ENCODE assay signal across 14 cellular contexts in the genomic region with DNA sequence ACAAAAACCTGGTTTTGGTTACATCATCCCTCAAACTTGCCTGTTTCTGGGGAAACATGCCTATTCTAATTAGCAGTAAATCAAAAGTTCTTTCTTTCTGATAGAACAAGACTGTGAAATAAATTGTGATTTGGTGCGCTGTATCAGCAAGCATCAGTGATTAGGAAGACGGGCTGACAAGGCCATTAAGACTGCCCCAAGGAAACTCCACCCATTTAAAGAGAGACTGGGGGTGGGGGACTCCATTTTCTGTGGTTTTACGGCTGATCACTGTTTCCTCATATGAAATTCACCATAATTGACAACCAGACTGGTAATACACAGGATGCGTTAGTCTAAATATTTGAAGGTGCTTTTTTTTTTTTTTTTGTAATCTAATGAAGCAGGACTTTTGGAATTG.
DNase-seq lines count a peak whose midpoint lies in the region; ATAC-seq, FAIRE-seq and TF ChIP-seq lines count a peak whose summit lies in the region.
"Had no signal": no experiment of that assay in that cellular context is flagged by ENCODE, and none has a peak within 500 bp of the region (broad histone marks: within the 10 kb centered on the region; RNA-seq: fewer than 3 reads in every experiment).

No MANE protein-coding gene starts in this region.

- no peak overlapping the region for H3K27ac ChIP-seq in GM23338 (ENCODE audit: low read depth)
- H3K27ac ChIP-seq in PC-3 (ENCODE audit: low read length): peak overlapping the region; percentile 83
- H3K27ac ChIP-seq: tibial artery had no signal

- DNase-seq in GM23338 (ENCODE audit: low spot score) (no peak), PC-3 (peak; percentile 93), astrocyte of the hippocampus (ENCODE audit: low read depth, low spot score) (peak; percentile 22), urothelium cell line (ENCODE audit: low spot score) (peak; percentile 21), mucosa of gallbladder (ENCODE audit: low spot score) (no peak), DMS79 treated with DMSO at 0.1 percent for 48 hours (lab: John Stamatoyannopoulos, UW) (no peak), mesenteric fat pad (ENCODE audit: low spot score) (no peak)
- DNase-seq: activated CD4-positive, alpha-beta T cell treated with anti-CD3 and anti-CD28 coated beads, Interleukin-2, amount 50 U/mL, for 4 hours; activated T-cell treated with anti-CD3 and anti-CD28 coated beads, Interleukin-2, amount 50 U/mL, for 1 hour; Kasumi-1; NCI-H146; NCI-H226; tibial artery had no signal

- H3K4me1 Mint-ChIP-seq in GM23338: no peaks in the 10 kb centered on the region
- H3K4me1 Mint-ChIP-seq: activated naive CD4-positive, alpha-beta T cell treated with anti-CD3 and anti-CD28 coated beads, Interleukin-2, amount 50 U/mL, for 24 hours had no signal

- POLR2A ChIA-PET in PC-3 (lab: Charles Lee; ENCODE audit: unreplicated experiment): no interaction called here

- H3K4me2 ChIP-seq in GM23338: no peak overlapping the region
- H3K4me2 ChIP-seq in PC-3 (ENCODE audit: low read length): peak overlapping the region; percentile 84

- H3K9ac ChIP-seq in PC-3 (ENCODE audit: low read length): peak overlapping the region; percentile 62

- no peaks in the 10 kb centered on the region for H3K36me3 ChIP-seq in GM23338 (ENCODE audit: insufficient read depth)
- H3K36me3 ChIP-seq in PC-3 (ENCODE audit: low read depth, low read length): no peaks in the 10 kb centered on the region
- H3K36me3 ChIP-seq: tibial artery had no signal

- H4K20me1 ChIP-seq in GM23338 (replicated peaks; ENCODE audit: insufficient read depth) (no peaks in the 10 kb centered on the region), PC-3 (ENCODE audit: low read length) (no peaks in the 10 kb centered on the region)

- intact Hi-C loops in PC-3 (cut with micrococcal nuclease): loop anchor here (1.0 to 5.0 kb wide), 4 partner anchors 25 to 252 kb away; no protein-coding TSS in a partner anchor

- H3K27me3 ChIP-seq in GM23338 (ENCODE audit: insufficient read depth) (no peaks in the 10 kb centered on the region), PC-3 (ENCODE audit: low read length) (no peaks in the 10 kb centered on the region)
- H3K27me3 ChIP-seq: tibial artery had no signal

- no peaks in the 10 kb centered on the region for H3F3A ChIP-seq in GM23338 (replicated peaks; ENCODE audit: low read depth)
- H3F3A ChIP-seq in PC-3 (ENCODE audit: low read length, unreplicated experiment): peaks cover 19% of the 10 kb centered on the region

- no peak overlapping the region for H3K27ac Mint-ChIP-seq in GM23338
- H3K27ac Mint-ChIP-seq: activated naive CD4-positive, alpha-beta T cell treated with anti-CD3 and anti-CD28 coated beads, Interleukin-2, amount 50 U/mL, for 24 hours had no signal

- no peaks in the 10 kb centered on the region for H3K9me3 ChIP-seq in PC-3 (ENCODE audit: low read length)
- H3K9me3 ChIP-seq: tibial artery had no signal

- CTCF ChIA-PET in PC-3 (lab: Charles Lee): no interaction called here

- H3K9me3 Mint-ChIP-seq in GM23338: no peaks in the 10 kb centered on the region
- H3K9me3 Mint-ChIP-seq: activated naive CD4-positive, alpha-beta T cell treated with anti-CD3 and anti-CD28 coated beads, Interleukin-2, amount 50 U/mL, for 24 hours had no signal

- H3K4me1 ChIP-seq in GM23338 (ENCODE audit: insufficient read depth) (no peaks in the 10 kb centered on the region), PC-3 (ENCODE audit: insufficient read depth, low read length) (peaks cover 32% of the 10 kb centered on the region)
- H3K4me1 ChIP-seq: tibial artery had no signal

- H3K9me2 ChIP-seq in GM23338 (ENCODE audit: insufficient read depth) (no peaks in the 10 kb centered on the region), PC-3 (replicated peaks; ENCODE audit: low read length) (no peaks in the 10 kb centered on the region)

- no peak for FAIRE-seq in urothelium cell line (lab: Jason Lieb, UNC)

- H3K36me3 Mint-ChIP-seq in GM23338 (ENCODE audit: low read depth): no peaks in the 10 kb centered on the region
- H3K36me3 Mint-ChIP-seq: activated naive CD4-positive, alpha-beta T cell treated with anti-CD3 and anti-CD28 coated beads, Interleukin-2, amount 50 U/mL, for 24 hours had no signal

- BruUV-seq in PC-3 (replicated peaks; lab: Mats Ljungman, UMichigan): TSS peak; percentile 95

- H3K4me3 ChIP-seq in GM23338 (no peak overlapping the region), PC-3 (ENCODE audit: low read length) (peak overlapping the region; percentile 62)
- H3K4me3 ChIP-seq: tibial artery had no signal

- no peak; the same call in 1 of the 3 replicates for ATAC-seq in GM23338
- ATAC-seq in PC-3: peak; percentile 79

- H3K4me3 Mint-ChIP-seq in GM23338: no peak overlapping the region
- H3K4me3 Mint-ChIP-seq: activated naive CD4-positive, alpha-beta T cell treated with anti-CD3 and anti-CD28 coated beads, Interleukin-2, amount 50 U/mL, for 24 hours had no signal

- TF ChIP-seq CTCF in GM23338 (conservative IDR thresholded peaks at IDR 0.05; ENCODE audit: low read depth in 2 of 2): no peak
- TF ChIP-seq CTCF in PC-3 (conservative IDR thresholded peaks at IDR 0.05; ENCODE audit: low read depth, low read length): no peak

- H2AFZ ChIP-seq in GM23338 (peak overlapping the region; percentile 11; the same call in 1 of the 2 replicates), PC-3 (ENCODE audit: low read length) (peak overlapping the region; percentile 76)

- no peaks in the 10 kb centered on the region for H3K27me3 Mint-ChIP-seq in GM23338 (ENCODE audit: insufficient read depth, low read depth, poor library complexity)
- H3K27me3 Mint-ChIP-seq: activated naive CD4-positive, alpha-beta T cell treated with anti-CD3 and anti-CD28 coated beads, Interleukin-2, amount 50 U/mL, for 24 hours had no signal

- H3K79me2 ChIP-seq in GM23338 (replicated peaks; ENCODE audit: insufficient read depth) (no peaks in the 10 kb centered on the region), PC-3 (ENCODE audit: low read length) (no peaks in the 10 kb centered on the region)

TF ChIP-seq in GM23338, 12 proteins besides CTCF, POLR2A, EP300 and RAD21 (continues in another document):
- TF ChIP-seq, protein P1, sequence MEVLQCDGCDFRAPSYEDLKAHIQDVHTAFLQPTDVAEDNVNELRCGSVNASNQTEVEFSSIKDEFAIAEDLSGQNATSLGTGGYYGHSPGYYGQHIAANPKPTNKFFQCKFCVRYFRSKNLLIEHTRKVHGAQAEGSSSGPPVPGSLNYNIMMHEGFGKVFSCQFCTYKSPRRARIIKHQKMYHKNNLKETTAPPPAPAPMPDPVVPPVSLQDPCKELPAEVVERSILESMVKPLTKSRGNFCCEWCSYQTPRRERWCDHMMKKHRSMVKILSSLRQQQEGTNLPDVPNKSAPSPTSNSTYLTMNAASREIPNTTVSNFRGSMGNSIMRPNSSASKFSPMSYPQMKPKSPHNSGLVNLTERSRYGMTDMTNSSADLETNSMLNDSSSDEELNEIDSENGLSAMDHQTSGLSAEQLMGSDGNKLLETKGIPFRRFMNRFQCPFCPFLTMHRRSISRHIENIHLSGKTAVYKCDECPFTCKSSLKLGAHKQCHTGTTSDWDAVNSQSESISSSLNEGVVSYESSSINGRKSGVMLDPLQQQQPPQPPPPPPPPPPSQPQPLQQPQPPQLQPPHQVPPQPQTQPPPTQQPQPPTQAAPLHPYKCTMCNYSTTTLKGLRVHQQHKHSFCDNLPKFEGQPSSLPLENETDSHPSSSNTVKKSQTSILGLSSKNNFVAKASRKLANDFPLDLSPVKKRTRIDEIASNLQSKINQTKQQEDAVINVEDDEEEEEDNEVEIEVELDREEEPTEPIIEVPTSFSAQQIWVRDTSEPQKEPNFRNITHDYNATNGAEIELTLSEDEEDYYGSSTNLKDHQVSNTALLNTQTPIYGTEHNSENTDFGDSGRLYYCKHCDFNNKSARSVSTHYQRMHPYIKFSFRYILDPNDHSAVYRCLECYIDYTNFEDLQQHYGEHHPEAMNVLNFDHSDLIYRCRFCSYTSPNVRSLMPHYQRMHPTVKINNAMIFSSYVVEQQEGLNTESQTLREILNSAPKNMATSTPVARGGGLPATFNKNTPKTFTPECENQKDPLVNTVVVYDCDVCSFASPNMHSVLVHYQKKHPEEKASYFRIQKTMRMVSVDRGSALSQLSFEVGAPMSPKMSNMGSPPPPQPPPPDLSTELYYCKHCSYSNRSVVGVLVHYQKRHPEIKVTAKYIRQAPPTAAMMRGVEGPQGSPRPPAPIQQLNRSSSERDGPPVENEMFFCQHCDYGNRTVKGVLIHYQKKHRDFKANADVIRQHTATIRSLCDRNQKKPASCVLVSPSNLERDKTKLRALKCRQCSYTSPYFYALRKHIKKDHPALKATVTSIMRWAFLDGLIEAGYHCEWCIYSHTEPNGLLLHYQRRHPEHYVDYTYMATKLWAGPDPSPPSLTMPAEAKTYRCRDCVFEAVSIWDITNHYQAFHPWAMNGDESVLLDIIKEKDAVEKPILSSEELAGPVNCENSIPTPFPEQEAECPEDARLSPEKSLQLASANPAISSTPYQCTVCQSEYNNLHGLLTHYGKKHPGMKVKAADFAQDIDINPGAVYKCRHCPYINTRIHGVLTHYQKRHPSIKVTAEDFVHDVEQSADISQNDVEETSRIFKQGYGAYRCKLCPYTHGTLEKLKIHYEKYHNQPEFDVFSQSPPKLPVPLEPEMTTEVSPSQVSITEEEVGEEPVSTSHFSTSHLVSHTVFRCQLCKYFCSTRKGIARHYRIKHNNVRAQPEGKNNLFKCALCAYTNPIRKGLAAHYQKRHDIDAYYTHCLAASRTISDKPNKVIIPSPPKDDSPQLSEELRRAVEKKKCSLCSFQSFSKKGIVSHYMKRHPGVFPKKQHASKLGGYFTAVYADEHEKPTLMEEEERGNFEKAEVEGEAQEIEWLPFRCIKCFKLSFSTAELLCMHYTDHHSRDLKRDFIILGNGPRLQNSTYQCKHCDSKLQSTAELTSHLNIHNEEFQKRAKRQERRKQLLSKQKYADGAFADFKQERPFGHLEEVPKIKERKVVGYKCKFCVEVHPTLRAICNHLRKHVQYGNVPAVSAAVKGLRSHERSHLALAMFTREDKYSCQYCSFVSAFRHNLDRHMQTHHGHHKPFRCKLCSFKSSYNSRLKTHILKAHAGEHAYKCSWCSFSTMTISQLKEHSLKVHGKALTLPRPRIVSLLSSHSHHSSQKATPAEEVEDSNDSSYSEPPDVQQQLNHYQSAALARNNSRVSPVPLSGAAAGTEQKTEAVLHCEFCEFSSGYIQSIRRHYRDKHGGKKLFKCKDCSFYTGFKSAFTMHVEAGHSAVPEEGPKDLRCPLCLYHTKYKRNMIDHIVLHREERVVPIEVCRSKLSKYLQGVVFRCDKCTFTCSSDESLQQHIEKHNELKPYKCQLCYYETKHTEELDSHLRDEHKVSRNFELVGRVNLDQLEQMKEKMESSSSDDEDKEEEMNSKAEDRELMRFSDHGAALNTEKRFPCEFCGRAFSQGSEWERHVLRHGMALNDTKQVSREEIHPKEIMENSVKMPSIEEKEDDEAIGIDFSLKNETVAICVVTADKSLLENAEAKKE (CRISPR knock-in tag; IDR thresholded peaks at IDR 0.05): no peak
- TF ChIP-seq NANOG (IDR thresholded peaks at IDR 0.05; ENCODE audit: borderline replicate concordance) (no peak), ZNF331 (CRISPR knock-in tag; IDR thresholded peaks at IDR 0.05; ENCODE audit: low read depth) (no peak), STAT1 (IDR thresholded peaks at IDR 0.05; ENCODE audit: unreplicated experiment) (no peak), CREB1 (CRISPR knock-in tag; IDR thresholded peaks at IDR 0.05; ENCODE audit: low read depth) (no peak)

Comparison
In these comparisons a context has a peak if more than half of its experiments do, and no peak if none do; other contexts are left out.
1. DNase-seq: peak in PC-3 (single experiment), astrocyte of the hippocampus (single experiment) and urothelium cell line (single experiment); none in GM23338 (single experiment), mucosa of gallbladder (single experiment), DMS79 treated with DMSO at 0.1 percent for 48 hours (single experiment) and mesenteric fat pad (single experiment).